Comparison of ENCODE assay signal across 8 cellular contexts in genomic region chr2:202032841-202033316, GRCh38. TPM values are rescaled to one million over a fixed set of nuclear protein-coding genes. Genes with fewer than 3 reads are reported as not detected.
DNase-seq lines count a peak whose midpoint lies in the region; ATAC-seq and TF ChIP-seq lines count a peak whose summit lies in the region.

No MANE protein-coding gene starts in this region.

- intact Hi-C loops in activated CD4-positive, alpha-beta T cell treated with anti-CD3 and anti-CD28 coated beads, Interleukin-2, amount 10 ng/mL, durations not matched to agents 24 days and 14 days (cut with micrococcal nuclease), result loop anchor here (2.0 to 10.0 kb wide), 6 partner anchors 140 to 850 kb away; partner anchors contain the start of genes ALS2, CASP10, STRADB and TRAK2

- H3K4me3 Mint-ChIP-seq in activated CD4-positive, alpha-beta T cell treated with anti-CD3 and anti-CD28 coated beads, Interleukin-2, amount 10 ng/mL, durations not matched to agents 24 days and 14 days, result peak overlapping the region; percentile 85
- no peak overlapping the region for H3K4me3 Mint-ChIP-seq in endodermal cell
- H3K4me3 Mint-ChIP-seq in mesothelial cell of epicardium, result peak overlapping the region; percentile 89

- TF ChIP-seq CTCF in endodermal cell (conservative IDR thresholded peaks at IDR 0.05) (no peak), mesothelial cell of epicardium (IDR thresholded peaks at IDR 0.05; ENCODE audit: unreplicated experiment) (no peak)

- peak; percentile 28 for DNase-seq in LoVo (ENCODE audit: low spot score)
- DNase-seq in activated CD4-positive, alpha-beta T cell treated with anti-CD3 and anti-CD28 coated beads, Interleukin-2, amount 10 ng/mL, durations not matched to agents 24 days and 14 days, result peak; percentile 83
- DNase-seq in endodermal cell, result peak; percentile 87
- peak; percentile 54 to 78 for DNase-seq in mesothelial cell of epicardium (ENCODE audit: low spot score in 2 of 2, unreplicated experiment in 2 of 2)
- DNase-seq in substantia nigra (lab: John Stamatoyannopoulos, UW), result peak in 23 of 49 donors; percentile 18 to 68 (median 49)

- H3K27ac Mint-ChIP-seq in activated CD4-positive, alpha-beta T cell treated with anti-CD3 and anti-CD28 coated beads, Interleukin-2, amount 10 ng/mL, durations not matched to agents 24 days and 14 days, result no peak overlapping the region
- H3K27ac Mint-ChIP-seq in endodermal cell (peak overlapping the region; percentile 99), mesothelial cell of epicardium (peak overlapping the region; percentile 100)

- H4K20me1 ChIP-seq in BLaER1 treated with 17β-estradiol and CSF1 and Interleukin-3, amounts not matched to agents 10 nM and 100 nM, result peaks cover 10 to 28% (median 18%) of the 10 kb centered on the region in 11 experiments; a peak in 17 of 22 replicates

- H3K27me3 ChIP-seq in BLaER1 treated with 17β-estradiol and CSF1 and Interleukin-3, amounts not matched to agents 10 nM and 100 nM, result peaks cover 35 to 67% (median 61%) of the 10 kb centered on the region in 11 experiments
- no peaks in the 10 kb centered on the region for H3K27me3 ChIP-seq in endodermal cell (ENCODE audit: control insufficient read depth, insufficient read depth, low read length, poor library complexity, severe bottlenecking)

- H3K36me3 ChIP-seq in BLaER1 treated with 17β-estradiol and CSF1 and Interleukin-3, amounts not matched to agents 10 nM and 100 nM, result no peaks in the 10 kb centered on the region
- H3K36me3 ChIP-seq in endodermal cell (ENCODE audit: control insufficient read depth, insufficient read depth, low read length), result peaks cover 34% of the 10 kb centered on the region

- ATAC-seq in GM21723 (IDR thresholded peaks at IDR 0.05; ENCODE audit: unreplicated experiment) (peak; percentile 16), GM18505 (IDR thresholded peaks at IDR 0.05; ENCODE audit: unreplicated experiment) (no peak)

- TF ChIP-seq POLR2A in GM18505 (IDR thresholded peaks at IDR 0.05; ENCODE audit: borderline replicate concordance, extremely low read depth, insufficient read depth, insufficient read length), result no peak

- peak overlapping the region; percentile 63 to 83 (median 78) for H3K9ac ChIP-seq in BLaER1 treated with 17β-estradiol and CSF1 and Interleukin-3, amounts not matched to agents 10 nM and 100 nM
- H3K9ac ChIP-seq in endodermal cell (ENCODE audit: extremely low read depth, low read length, poor library complexity, severe bottlenecking), result peak overlapping the region; percentile 95

- peak overlapping the region; percentile 71 to 87 (median 76) for H3K4me3 ChIP-seq in BLaER1 treated with 17β-estradiol and CSF1 and Interleukin-3, amounts not matched to agents 10 nM and 100 nM
- H3K4me3 ChIP-seq in endodermal cell (ENCODE audit: low read length), result peak overlapping the region; percentile 96

- H3K4me1 Mint-ChIP-seq in activated CD4-positive, alpha-beta T cell treated with anti-CD3 and anti-CD28 coated beads, Interleukin-2, amount 10 ng/mL, durations not matched to agents 24 days and 14 days, result peaks cover 12% of the 10 kb centered on the region
- peaks cover 14% of the 10 kb centered on the region for H3K4me1 Mint-ChIP-seq in endodermal cell
- peaks cover 26% of the 10 kb centered on the region for H3K4me1 Mint-ChIP-seq in mesothelial cell of epicardium

- peaks cover 41% of the 10 kb centered on the region for H3K27me3 Mint-ChIP-seq in activated CD4-positive, alpha-beta T cell treated with anti-CD3 and anti-CD28 coated beads, Interleukin-2, amount 10 ng/mL, durations not matched to agents 24 days and 14 days
- H3K27me3 Mint-ChIP-seq in endodermal cell (ENCODE audit: insufficient read depth), result peaks cover 26% of the 10 kb centered on the region
- no peaks in the 10 kb centered on the region for H3K27me3 Mint-ChIP-seq in mesothelial cell of epicardium (ENCODE audit: low read depth)

- peak overlapping the region in 10 of 11 experiments; percentile 19 to 70 (median 59); a peak in 18 of 22 replicates for H3K27ac ChIP-seq in BLaER1 treated with 17β-estradiol and CSF1 and Interleukin-3, amounts not matched to agents 10 nM and 100 nM
- H3K27ac ChIP-seq in endodermal cell (ENCODE audit: low read depth, low read length) (peak overlapping the region; percentile 99), substantia nigra (ENCODE audit: low read depth, low read length, poor library complexity, severe bottlenecking) (peak overlapping the region; percentile 54)

- no peaks in the 10 kb centered on the region for H3K36me3 Mint-ChIP-seq in activated CD4-positive, alpha-beta T cell treated with anti-CD3 and anti-CD28 coated beads, Interleukin-2, amount 10 ng/mL, durations not matched to agents 24 days and 14 days (ENCODE audit: low read depth)
- H3K36me3 Mint-ChIP-seq in endodermal cell (ENCODE audit: low read depth) (peaks cover 3% of the 10 kb centered on the region), mesothelial cell of epicardium (peaks cover 3% of the 10 kb centered on the region)

- H3K4me1 ChIP-seq in BLaER1 treated with 17β-estradiol and CSF1 and Interleukin-3, amounts not matched to agents 10 nM and 100 nM, result peaks cover 11 to 36% (median 22%) of the 10 kb centered on the region in 10 experiments
- H3K4me1 ChIP-seq in endodermal cell (ENCODE audit: control insufficient read depth, insufficient read depth, low read length), result no peaks in the 10 kb centered on the region

- no peaks in the 10 kb centered on the region for H3K9me3 ChIP-seq in BLaER1 treated with 17β-estradiol and CSF1 and Interleukin-3, amounts not matched to agents 10 nM and 100 nM (replicated peaks in 1 of 11)
- H3K9me3 ChIP-seq in endodermal cell (ENCODE audit: control insufficient read depth, low read length), result no peaks in the 10 kb centered on the region

- 0% methylated on average over 13 to 42 of the region's 42 CpGs for WGBS in endodermal cell (ENCODE audit: insufficient coverage in 1 of 2, insufficient read length in 1 of 2), 2 experiments

- H3K9me3 Mint-ChIP-seq in activated CD4-positive, alpha-beta T cell treated with anti-CD3 and anti-CD28 coated beads, Interleukin-2, amount 10 ng/mL, durations not matched to agents 24 days and 14 days, result no peaks in the 10 kb centered on the region
- H3K9me3 Mint-ChIP-seq in endodermal cell (no peaks in the 10 kb centered on the region), mesothelial cell of epicardium (no peaks in the 10 kb centered on the region)

- peak overlapping the region; percentile 75 to 99 (median 90) for H3K4me2 ChIP-seq in BLaER1 treated with 17β-estradiol and CSF1 and Interleukin-3, amounts not matched to agents 10 nM and 100 nM

RNA-seq across cellular contexts. Expression of gene FZD7, which starts 0.8 kb away (rescaled TPM):
- total RNA-seq in activated CD4-positive, alpha-beta T cell treated with anti-CD3 and anti-CD28 coated beads, Interleukin-2, amount 10 ng/mL, durations not matched to agents 24 days and 14 days, result 1.3 TPM in 2 replicates
- 100 to 1,000 TPM; 193 to 266 TPM for total RNA-seq in endodermal cell
- 133 TPM for polyA plus RNA-seq in endodermal cell (2013, experiment 1 of 2)
- 134 TPM for polyA plus RNA-seq in endodermal cell (2013, experiment 2 of 2)
- total RNA-seq in mesothelial cell of epicardium, result 126 to 132 TPM (median 132 TPM) in 3 replicates

RNA-seq across cellular contexts. Expression of gene KIAA2012, which starts 40.2 kb away (rescaled TPM):
- not detected in 2 replicates for total RNA-seq in activated CD4-positive, alpha-beta T cell treated with anti-CD3 and anti-CD28 coated beads, Interleukin-2, amount 10 ng/mL, durations not matched to agents 24 days and 14 days
- total RNA-seq in endodermal cell (1 to 10 TPM in 1 of 2 donors, under 1 TPM in 1; 0.62 to 1.0 TPM), mesothelial cell of epicardium (0.24 to 0.45 TPM (median 0.25 TPM) in 3 replicates)
- 0.43 TPM for polyA plus RNA-seq in endodermal cell (2013, experiment 1 of 2)
- 0.33 TPM for polyA plus RNA-seq in endodermal cell (2013, experiment 2 of 2)

Comparison
In these comparisons a context has a peak if more than half of its experiments do, and no peak if none do; other contexts are left out.
1. RNA of gene FZD7, which starts 0.8 kb away (total RNA-seq): 193 to 266 TPM in endodermal cell and 126 to 132 TPM in mesothelial cell of epicardium; 1.3 TPM in activated CD4-positive, alpha-beta T cell treated with anti-CD3 and anti-CD28 coated beads, Interleukin-2, amount 10 ng/mL, durations not matched to agents 24 days and 14 days; every median in the first group is over 10 times any median in the second.
2. Peak in every context shown above with its lines, with median percentiles within 50 percentile points of each other: H3K27ac ChIP-seq.